12 cellular contexts compared by ENCODE assay signal in genomic region chr6:100175814-100176275, GRCh38.
DNase-seq lines count a peak whose midpoint lies in the region; ATAC-seq and TF ChIP-seq lines count a peak whose summit lies in the region.
"Had no signal": no experiment of that assay in that cellular context is flagged by ENCODE, and none has a peak within 500 bp of the region (broad histone marks: within the 10 kb centered on the region; RNA-seq: fewer than 3 reads in every experiment).

No MANE protein-coding gene starts in this region.

- no peak overlapping the region for H3K4me3 Mint-ChIP-seq in neural progenitor cell
- H3K4me3 Mint-ChIP-seq: brain had no signal

- peaks cover 12% of the 10 kb centered on the region for H3K4me1 Mint-ChIP-seq in neural progenitor cell

- H3K4me1 ChIP-seq in fibroblast of lung (ENCODE audit: control insufficient read depth, extremely low read depth, insufficient read depth, low read length) (peaks cover 6% of the 10 kb centered on the region), neural progenitor cell (peaks cover 9% of the 10 kb centered on the region), gastrocnemius medialis (no peaks in the 10 kb centered on the region)
- H3K4me1 ChIP-seq: Caco-2 had no signal

- no peaks in the 10 kb centered on the region for H3K36me3 ChIP-seq in fibroblast of lung (ENCODE audit: control insufficient read depth, insufficient read depth, low read length)
- H3K36me3 ChIP-seq in neural progenitor cell: no peaks in the 10 kb centered on the region
- H3K36me3 ChIP-seq in gastrocnemius medialis: no peaks in the 10 kb centered on the region

- H3K9me3 Mint-ChIP-seq in neural progenitor cell: no peaks in the 10 kb centered on the region
- H3K9me3 Mint-ChIP-seq: brain had no signal

- no peaks in the 10 kb centered on the region for H3F3A ChIP-seq in neural progenitor cell (ENCODE audit: low read depth)

- H3K27me3 ChIP-seq in fibroblast of lung (ENCODE audit: control insufficient read depth, insufficient read depth, low read length) (no peaks in the 10 kb centered on the region), neural progenitor cell (no peaks in the 10 kb centered on the region), gastrocnemius medialis (no peaks in the 10 kb centered on the region)

- DNase-seq in Caki2 (ENCODE audit: low read depth): peak; percentile 88
- peak; percentile 7 for DNase-seq in NCI-H460 (ENCODE audit: extremely low read depth, low read depth)
- peak; percentile 88 to 95 for DNase-seq in fibroblast of lung (ENCODE audit: low read depth in 2 of 2)
- no peak for DNase-seq in neural progenitor cell (ENCODE audit: low spot score)
- no peak for DNase-seq in Kasumi-1 (lab: John Stamatoyannopoulos, UW)
- no peak for DNase-seq in stimulated activated CD8-positive, alpha-beta memory T cell treated with anti-CD3 and anti-CD28 coated beads, Interleukin-4, amount 100 ng/mL, for 48 hours
- DNase-seq in NCI-H1694 treated with DMSO at 0.1 percent for 48 hours (lab: John Stamatoyannopoulos, UW): no peak
- DNase-seq in gastrocnemius medialis: no peak
- DNase-seq: activated CD4-positive, alpha-beta T cell treated with anti-CD3 and anti-CD28 coated beads, Interleukin-2, amount 50 U/mL, for 4 hours; KBM-7 had no signal

- no peak overlapping the region for H3K27ac Mint-ChIP-seq in neural progenitor cell

- no peak for TF ChIP-seq CTCF in fibroblast of lung (conservative IDR thresholded peaks at IDR 0.05 in 1 of 2, IDR thresholded peaks at IDR 0.05 in 1 of 2; ENCODE audit: low read depth in 1 of 2, low read length in 2 of 2)
- TF ChIP-seq CTCF in neural progenitor cell (IDR thresholded peaks at IDR 0.05): no peak
- TF ChIP-seq CTCF in gastrocnemius medialis (IDR thresholded peaks at IDR 0.05 in 4 of 5, conservative IDR thresholded peaks at IDR 0.05 in 1 of 5): no peak

- H2AFZ ChIP-seq in fibroblast of lung (ENCODE audit: low read length): no peak overlapping the region
- H2AFZ ChIP-seq in neural progenitor cell (replicated peaks): peak overlapping the region; percentile 80

- H3K27me3 Mint-ChIP-seq in neural progenitor cell (ENCODE audit: insufficient read depth, low read depth): no peaks in the 10 kb centered on the region
- H3K27me3 Mint-ChIP-seq: brain had no signal

- H3K4me2 ChIP-seq in fibroblast of lung (ENCODE audit: extremely low read depth, insufficient read depth, low read length) (peak overlapping the region; percentile 41), neural progenitor cell (no peak overlapping the region)

- H3K9me3 ChIP-seq in fibroblast of lung (ENCODE audit: control insufficient read depth, insufficient read depth, low read depth, low read length) (no peaks in the 10 kb centered on the region), neural progenitor cell (ENCODE audit: low read depth) (no peaks in the 10 kb centered on the region), gastrocnemius medialis (no peaks in the 10 kb centered on the region)
- H3K9me3 ChIP-seq: Caco-2 had no signal

- intact Hi-C loops in gastrocnemius medialis (cut with DNase I; ENCODE audit: low total_unique reads): no loop called here

- H3K36me3 Mint-ChIP-seq in neural progenitor cell: no peaks in the 10 kb centered on the region
- H3K36me3 Mint-ChIP-seq: brain had no signal

- H3K27ac ChIP-seq in fibroblast of lung (ENCODE audit: insufficient read depth, low read length): no peak overlapping the region
- no peak overlapping the region for H3K27ac ChIP-seq in neural progenitor cell
- H3K27ac ChIP-seq in gastrocnemius medialis: no peak overlapping the region

- H3K9ac ChIP-seq in fibroblast of lung (ENCODE audit: insufficient read depth, low read length) (no peak overlapping the region), neural progenitor cell (no peak overlapping the region)

- H4K20me1 ChIP-seq in fibroblast of lung (ENCODE audit: control insufficient read depth, extremely low read depth, insufficient read depth, low read length) (no peaks in the 10 kb centered on the region), neural progenitor cell (ENCODE audit: low read depth) (no peaks in the 10 kb centered on the region)

- H3K79me2 ChIP-seq in fibroblast of lung (ENCODE audit: control insufficient read depth, insufficient read depth, low read length) (no peaks in the 10 kb centered on the region), neural progenitor cell (ENCODE audit: low read depth) (no peaks in the 10 kb centered on the region)

- ATAC-seq in gastrocnemius medialis: no peak

- H3K4me3 ChIP-seq in fibroblast of lung (replicated peaks in 1 of 4; ENCODE audit: control extremely low read depth in 1 of 4, insufficient read depth in 1 of 4, low read depth in 3 of 4, low read length in 4 of 4) (no peak overlapping the region), neural progenitor cell (no peak overlapping the region), gastrocnemius medialis (no peak overlapping the region)

- no peak for TF ChIP-seq POLR2A in gastrocnemius medialis (IDR thresholded peaks at IDR 0.05)

- in situ Hi-C loops in Caki2 (cut with HindIII; ENCODE audit: low pct_unique_long_range_greater_than_20kb, low sequenced_read_pairs): loop anchor here (10.0 kb wide), 1 partner anchor 61 kb away; no protein-coding TSS in a partner anchor
- in situ Hi-C loops in gastrocnemius medialis (cut with MboI; ENCODE audit: low sequenced_read_pairs in 4 of 4): no loop called here

Comparison
In these comparisons a context has a peak if more than half of its experiments do, and no peak if none do; other contexts are left out.
1. DNase-seq: peak in Caki2 (single experiment), NCI-H460 (single experiment) and fibroblast of lung (2 of 2); none in neural progenitor cell (single experiment), Kasumi-1 (0 of 2), stimulated activated CD8-positive, alpha-beta memory T cell treated with anti-CD3 and anti-CD28 coated beads, Interleukin-4, amount 100 ng/mL, for 48 hours (single experiment), NCI-H1694 treated with DMSO at 0.1 percent for 48 hours (single experiment) and gastrocnemius medialis (0 of 2).